17 cellular contexts compared by ENCODE assay signal in genomic region chr13:63481334-63481733, GRCh38.
DNase-seq lines count a peak whose midpoint lies in the region; ATAC-seq, FAIRE-seq and TF ChIP-seq lines count a peak whose summit lies in the region.
"Had no signal": no experiment of that assay in that cellular context is flagged by ENCODE, and none has a peak within 500 bp of the region (broad histone marks: within the 10 kb centered on the region; RNA-seq: fewer than 3 reads in every experiment).

No MANE protein-coding gene starts in this region.

- TF ChIP-seq CTCF in AG04449 (IDR thresholded peaks at IDR 0.05; ENCODE audit: insufficient read depth, low read length, missing control alignments), result no peak

- no peak for FAIRE-seq in HTR-8/SVneo (lab: Jason Lieb, UNC)

- ATAC-seq in HG02610 (IDR thresholded peaks at IDR 0.05; ENCODE audit: unreplicated experiment), result no peak
- ATAC-seq: activated CD4-positive, CD25-positive, alpha-beta regulatory T cell treated with anti-CD3 and anti-CD28 coated beads, Interleukin-2, amount 50 U/mL, for 24 hours; gastroesophageal sphincter had no signal

- CTCF ChIA-PET in AG04449 (lab: Yijun Ruan, JAX), result no interaction called here

- POLR2A ChIA-PET in AG04449 (lab: Yijun Ruan, JAX), result no interaction called here

- no peaks in the 10 kb centered on the region for H3K36me3 ChIP-seq in SK-N-MC (ENCODE audit: insufficient read depth, low read length)
- H3K36me3 ChIP-seq: gastroesophageal sphincter had no signal

- no peak overlapping the region for H3K9ac ChIP-seq in SK-N-MC (ENCODE audit: insufficient read length)
- H3K9ac ChIP-seq: parathyroid adenoma had no signal

- H3K9me3 ChIP-seq in SK-N-MC (ENCODE audit: low read depth, low read length), result no peaks in the 10 kb centered on the region
- H3K9me3 ChIP-seq: gastroesophageal sphincter had no signal

- H3K4me3 ChIP-seq in AG04449 (ENCODE audit: low read depth, low read length) (no peak overlapping the region), SK-N-MC (peak overlapping the region; percentile 7; the same call in 1 of the 2 replicates)
- H3K4me3 ChIP-seq: gastroesophageal sphincter had no signal

- peak overlapping the region; percentile 66; the same call in 1 of the 2 replicates for H3K27ac ChIP-seq in SK-N-MC
- H3K27ac ChIP-seq: gastroesophageal sphincter, parathyroid adenoma had no signal

- DNase-seq in AG04449 (ENCODE audit: low read depth, low spot score) (peak; percentile 2), HTR-8/SVneo (ENCODE audit: insufficient read length, low spot score) (peak; percentile 13), SK-N-MC (ENCODE audit: low read depth, low spot score) (peak; percentile 95), fibroblast of peridontal ligament (ENCODE audit: extremely low read depth) (peak; percentile 99), dermis blood vessel endothelial cell (no peak), NCI-H1930 (lab: John Stamatoyannopoulos, UW) (no peak), NCI-H2196 treated with DMSO at 0.1 percent for 48 hours (lab: John Stamatoyannopoulos, UW; ENCODE audit: unreplicated experiment) (no peak)
- DNase-seq: activated naive CD8-positive, alpha-beta T cell treated with anti-CD3 and anti-CD28 coated beads for 36 hours; activated T-cell treated with anti-CD3 and anti-CD28 coated beads for 4 hours; DMS153; NCI-H187; OCI-M1; trophoblast cell had no signal

Comparison
In these comparisons a context has a peak if more than half of its experiments do, and no peak if none do; other contexts are left out.
1. DNase-seq: peak in AG04449 (single experiment), HTR-8/SVneo (single experiment), SK-N-MC (single experiment) and fibroblast of peridontal ligament (single experiment); none in dermis blood vessel endothelial cell (single experiment), NCI-H1930 (0 of 2) and NCI-H2196 treated with DMSO at 0.1 percent for 48 hours (single experiment).